Comparison of ENCODE assay signal across 15 cellular contexts in genomic region chr16:11232302-11232851, GRCh38. TPM values are rescaled to one million over a fixed set of nuclear protein-coding genes. Genes with fewer than 3 reads are reported as not detected.
DNase-seq lines count a peak whose midpoint lies in the region; ATAC-seq and TF ChIP-seq lines count a peak whose summit lies in the region.
"Had no signal": no experiment of that assay in that cellular context is flagged by ENCODE, and none has a peak within 500 bp of the region (broad histone marks: within the 10 kb centered on the region; RNA-seq: fewer than 3 reads in every experiment).

No MANE protein-coding gene starts in this region.

- no peaks in the 10 kb centered on the region for H3K9me3 Mint-ChIP-seq in activated T-cell treated with anti-CD3 and anti-CD28 coated beads, Interleukin-2, amount 50 U/mL, for 4 hours
- H3K9me3 Mint-ChIP-seq in stimulated activated naive CD8-positive, alpha-beta T cell treated with anti-CD3 and anti-CD28 coated beads, Interleukin-15, amount 100 ng/mL, for 72 hours: no peaks in the 10 kb centered on the region

- peak overlapping the region; percentile 53 for H3K4me3 Mint-ChIP-seq in activated T-cell treated with anti-CD3 and anti-CD28 coated beads, Interleukin-2, amount 50 U/mL, for 4 hours
- H3K4me3 Mint-ChIP-seq in stimulated activated naive CD8-positive, alpha-beta T cell treated with anti-CD3 and anti-CD28 coated beads, Interleukin-15, amount 100 ng/mL, for 72 hours: peak overlapping the region; percentile 75 to 77

- no peaks in the 10 kb centered on the region for H3K27me3 ChIP-seq in effector memory CD4-positive, alpha-beta T cell (replicated peaks; ENCODE audit: control insufficient read depth, insufficient read depth, low read length, poor library complexity, severe bottlenecking)
- no peaks in the 10 kb centered on the region for H3K27me3 ChIP-seq in psoas muscle (ENCODE audit: insufficient read depth in 3 of 3, low read length in 2 of 3)

- H3K27ac ChIP-seq in effector memory CD4-positive, alpha-beta T cell (ENCODE audit: insufficient read depth, low read length, poor library complexity, severe bottlenecking): peak overlapping the region; percentile 88
- H3K27ac ChIP-seq in psoas muscle: no peak overlapping the region
- H3K27ac ChIP-seq: left ventricle myocardium inferior had no signal

- no peak for ATAC-seq in activated T-cell treated with anti-CD3 and anti-CD28 coated beads, Interleukin-2, amount 50 U/mL, for 4 hours
- ATAC-seq in stimulated activated naive CD8-positive, alpha-beta T cell treated with anti-CD3 and anti-CD28 coated beads, Interleukin-15, amount 100 ng/mL, for 72 hours: no peak
- ATAC-seq in GM18520 (IDR thresholded peaks at IDR 0.05; ENCODE audit: unreplicated experiment) (no peak), psoas muscle (no peak)

- H3K9me3 ChIP-seq in effector memory CD4-positive, alpha-beta T cell (ENCODE audit: control insufficient read depth, low read length): no peaks in the 10 kb centered on the region
- H3K9me3 ChIP-seq in psoas muscle: no peaks in the 10 kb centered on the region
- H3K9me3 ChIP-seq: left ventricle myocardium inferior had no signal

- H3K4me1 ChIP-seq in effector memory CD4-positive, alpha-beta T cell (ENCODE audit: control insufficient read depth, insufficient read depth, low read length, poor library complexity, severe bottlenecking): peaks cover 29% of the 10 kb centered on the region
- H3K4me1 ChIP-seq in psoas muscle: no peaks in the 10 kb centered on the region

- no peaks in the 10 kb centered on the region for H3K27me3 Mint-ChIP-seq in activated T-cell treated with anti-CD3 and anti-CD28 coated beads, Interleukin-2, amount 50 U/mL, for 4 hours (ENCODE audit: low read depth)
- no peaks in the 10 kb centered on the region for H3K27me3 Mint-ChIP-seq in stimulated activated naive CD8-positive, alpha-beta T cell treated with anti-CD3 and anti-CD28 coated beads, Interleukin-15, amount 100 ng/mL, for 72 hours

- WGBS in psoas muscle, 3 donors: 82 to 100% (median 96%) methylated on average over 1 to 2 of the region's 3 CpGs

- peaks cover 65% of the 10 kb centered on the region for H3K4me1 Mint-ChIP-seq in activated T-cell treated with anti-CD3 and anti-CD28 coated beads, Interleukin-2, amount 50 U/mL, for 4 hours (ENCODE audit: low read depth)
- peaks cover 90% of the 10 kb centered on the region for H3K4me1 Mint-ChIP-seq in stimulated activated naive CD8-positive, alpha-beta T cell treated with anti-CD3 and anti-CD28 coated beads, Interleukin-15, amount 100 ng/mL, for 72 hours

- H3K36me3 ChIP-seq in effector memory CD4-positive, alpha-beta T cell (ENCODE audit: control insufficient read depth, insufficient read depth, low read length): no peaks in the 10 kb centered on the region
- no peaks in the 10 kb centered on the region for H3K36me3 ChIP-seq in psoas muscle (ENCODE audit: insufficient read depth in 1 of 2, low read depth in 1 of 2)
- H3K36me3 ChIP-seq: left ventricle myocardium inferior had no signal

- H3K36me3 Mint-ChIP-seq in activated T-cell treated with anti-CD3 and anti-CD28 coated beads, Interleukin-2, amount 50 U/mL, for 4 hours (ENCODE audit: insufficient read depth): no peaks in the 10 kb centered on the region

- intact Hi-C loops in psoas muscle (cut with DNase I): no loop called here

- H3K4me3 ChIP-seq in effector memory CD4-positive, alpha-beta T cell (ENCODE audit: insufficient read depth, low read depth, low read length, poor library complexity, severe bottlenecking): no peak overlapping the region
- H3K4me3 ChIP-seq in psoas muscle: no peak overlapping the region

- no peak for TF ChIP-seq CTCF in psoas muscle (IDR thresholded peaks at IDR 0.05)

- H3K27ac Mint-ChIP-seq in stimulated activated naive CD8-positive, alpha-beta T cell treated with anti-CD3 and anti-CD28 coated beads, Interleukin-15, amount 100 ng/mL, for 72 hours: peak overlapping the region; percentile 98 to 99

- no peak for DNase-seq in activated T-cell treated with anti-CD3 and anti-CD28 coated beads, Interleukin-2, amount 50 U/mL, for 4 hours
- DNase-seq in activated T-cell treated with anti-CD3 and anti-CD28 coated beads for 4 hours (no peak), OCI-M1 (lab: John Stamatoyannopoulos, UW) (peak; percentile 32), NCI-H510A (lab: John Stamatoyannopoulos, UW) (no peak), psoas muscle (no peak)
- no peak for DNase-seq in effector memory CD4-positive, alpha-beta T cell
- no peak for DNase-seq in stimulated activated naive CD8-positive, alpha-beta T cell treated with anti-CD3 and anti-CD28 coated beads, Interleukin-15, amount 100 ng/mL, for 72 hours
- DNase-seq: dermis blood vessel endothelial cell; left ventricle myocardium inferior; NCI-H2171 treated with DMSO at 0.1 percent for 48 hours; NK-92 treated with Interleukin-12 subunit alpha and Interleukin-12 subunit beta, amount 100 ng/mL, for 24 hours had no signal

RNA-seq across cellular contexts. Expression of gene SOCS1, which starts 23.6 kb away (rescaled TPM):
- 100 to 1,000 TPM; 112 to 148 (median 114) TPM for total RNA-seq in activated T-cell treated with anti-CD3 and anti-CD28 coated beads, Interleukin-2, amount 50 U/mL, for 4 hours
- total RNA-seq in psoas muscle: 1 to 10 TPM in 2 of 4 donors, under 1 TPM in 2; 0.44 to 8.4 (median 1.5) TPM
- polyA plus RNA-seq in psoas muscle: 10 to 100 TPM in 1 of 3 donors, 1 to 10 TPM in 1, under 1 TPM in 1; 0.72 to 12.6 (median 2.1) TPM
- polyA plus RNA-seq: neural cell had no signal

RNA-seq across cellular contexts. Expression of gene TNP2, which starts 36.7 kb away (rescaled TPM):
- total RNA-seq in activated T-cell treated with anti-CD3 and anti-CD28 coated beads, Interleukin-2, amount 50 U/mL, for 4 hours: not detected
- total RNA-seq in psoas muscle: not detected
- not detected for polyA plus RNA-seq in psoas muscle
- total RNA-seq: activated CD8-positive, alpha-beta memory T cell treated with anti-CD3 and anti-CD28 coated beads for 36 hours; dermis blood vessel endothelial cell; left ventricle myocardium inferior; sciatic nerve had no signal
- polyA plus RNA-seq: neural cell had no signal

RNA-seq across cellular contexts. Expression of gene PRM3, which starts 41.1 kb away (rescaled TPM):
- total RNA-seq in activated T-cell treated with anti-CD3 and anti-CD28 coated beads, Interleukin-2, amount 50 U/mL, for 4 hours: not detected
- not detected for total RNA-seq in psoas muscle
- not detected for polyA plus RNA-seq in psoas muscle
- total RNA-seq: activated CD8-positive, alpha-beta memory T cell treated with anti-CD3 and anti-CD28 coated beads for 36 hours; dermis blood vessel endothelial cell; left ventricle myocardium inferior; sciatic nerve had no signal
- polyA plus RNA-seq: neural cell had no signal

RNA-seq across cellular contexts. Expression of gene PRM2, which starts 43.9 kb away (rescaled TPM):
- not detected for total RNA-seq in activated T-cell treated with anti-CD3 and anti-CD28 coated beads, Interleukin-2, amount 50 U/mL, for 4 hours
- not detected for total RNA-seq in psoas muscle
- not detected for polyA plus RNA-seq in psoas muscle
- total RNA-seq: activated CD8-positive, alpha-beta memory T cell treated with anti-CD3 and anti-CD28 coated beads for 36 hours; dermis blood vessel endothelial cell; left ventricle myocardium inferior; sciatic nerve had no signal
- polyA plus RNA-seq: neural cell had no signal

RNA-seq across cellular contexts. Expression of gene PRM1, which starts 48.8 kb away (rescaled TPM):
- not detected for total RNA-seq in activated T-cell treated with anti-CD3 and anti-CD28 coated beads, Interleukin-2, amount 50 U/mL, for 4 hours
- total RNA-seq in psoas muscle: not detected
- not detected for polyA plus RNA-seq in psoas muscle
- total RNA-seq: activated CD8-positive, alpha-beta memory T cell treated with anti-CD3 and anti-CD28 coated beads for 36 hours; dermis blood vessel endothelial cell; left ventricle myocardium inferior; sciatic nerve had no signal
- polyA plus RNA-seq: neural cell had no signal

Comparison
In these comparisons a context has a peak if more than half of its experiments do, and no peak if none do; other contexts are left out.
1. RNA of gene SOCS1, which starts 23.6 kb away (total RNA-seq): 112 to 148 TPM in activated T-cell treated with anti-CD3 and anti-CD28 coated beads, Interleukin-2, amount 50 U/mL, for 4 hours; 0.44 to 8.4 TPM in psoas muscle; every median in the first group is over 10 times any median in the second.